In the genomic region with DNA sequence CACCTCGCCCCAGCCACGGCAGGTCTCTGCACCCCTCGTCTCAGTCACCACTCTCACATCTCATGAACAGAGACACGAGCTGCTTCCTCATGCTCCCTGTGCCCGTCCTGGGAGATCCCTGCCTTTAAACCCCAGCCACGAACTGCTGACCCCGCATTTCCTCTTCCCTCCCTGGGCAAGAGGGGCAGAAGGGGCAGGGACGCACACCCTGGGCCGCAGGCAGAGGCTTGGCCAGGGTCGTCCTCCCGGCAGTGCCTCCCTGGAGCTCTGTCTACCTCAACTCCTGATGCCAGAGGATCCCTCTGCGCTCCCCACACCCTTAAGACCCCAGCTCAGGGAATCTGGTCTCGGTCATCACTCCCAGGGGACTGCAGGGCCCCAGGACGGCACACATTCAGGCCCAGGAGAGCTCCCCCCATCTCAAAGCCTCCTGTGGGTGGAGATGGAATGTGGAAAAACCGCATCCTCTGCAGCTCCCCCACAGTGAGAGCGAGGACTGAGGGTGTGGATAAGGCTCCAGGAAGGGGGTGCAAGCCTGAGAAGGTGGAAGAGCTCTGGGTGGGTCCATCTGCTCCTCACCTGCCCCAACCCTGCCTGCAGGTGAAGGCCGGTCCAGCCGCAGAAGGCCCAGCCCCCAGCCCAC, we compare ENCODE assay signal across 8 cellular contexts. TPM values are rescaled to one million over a fixed set of nuclear protein-coding genes. Genes with fewer than 3 reads are reported as not detected.
A peak's percentile ranks its signal among the peaks of the same experiment; 100 is the strongest.
DNase-seq lines count a peak whose midpoint lies in the region; ATAC-seq, FAIRE-seq and TF ChIP-seq lines count a peak whose summit lies in the region.

No MANE protein-coding gene starts in this region.

- in situ Hi-C loops in GM12878 (cut with MboI) (no loop called here), GM13977 (cut with MboI; ENCODE audit: low pct_unique_long_range_greater_than_20kb, low sequenced_read_pairs, unreplicated experiment) (no loop called here)

- RAD21 ChIA-PET in GM12878 (lab: Charles Lee; ENCODE audit: unreplicated experiment): interaction anchor here (0.6 to 6.1 kb wide), 16 partner anchors 8 to 1923 kb away, joined by 3 to 29 read pairs (median 3); no protein-coding TSS in a partner anchor

- H3K9me3 ChIP-seq in GM12878 (replicated peaks; ENCODE audit: control insufficient read depth, insufficient read depth, low read length) (no peaks in the 10 kb centered on the region), left lung (no peaks in the 10 kb centered on the region), tibial artery (no peaks in the 10 kb centered on the region)

- peak overlapping the region; percentile 84 for H3K9ac ChIP-seq in GM12878 (ENCODE audit: control insufficient read depth, insufficient read depth, low read length)

- peak overlapping the region; percentile 83 for H3K4me3 ChIP-seq in GM12878
- H3K4me3 ChIP-seq in left lung: peak overlapping the region; percentile 64 to 86
- H3K4me3 ChIP-seq in tibial artery: peak overlapping the region; percentile 57 to 77

- H3K27me3 ChIP-seq in GM12878 (replicated peaks in 1 of 2; ENCODE audit: control insufficient read depth in 2 of 2, insufficient read depth in 2 of 2, low read length in 1 of 2): no peaks in the 10 kb centered on the region
- H3K27me3 ChIP-seq in left lung: no peaks in the 10 kb centered on the region
- H3K27me3 ChIP-seq in tibial artery: peaks cover 0 to 21% of the 10 kb centered on the region in 2 donors

- SMC1A ChIA-PET in GM12878 (lab: Charles Lee; ENCODE audit: uncharacterized antibody, unreplicated experiment): interaction anchor here (1.1 to 2.6 kb wide), 6 partner anchors 8 to 27 kb away, joined by 3 to 10 read pairs (median 4); no protein-coding TSS in a partner anchor

- no peak for TF ChIP-seq EP300 in GM12878 (IDR thresholded peaks at IDR 0.05; ENCODE audit: borderline replicate concordance in 1 of 2, control insufficient read depth in 1 of 2, low read depth in 2 of 2, low read length in 2 of 2)

- DNase-seq in AG08396 (ENCODE audit: low spot score) (peak; percentile 65), HT1080 (ENCODE audit: low read depth) (peak; percentile 63), GM12878 (ENCODE audit: low read depth, low spot score) (no peak), left lung (no peak), tibial artery (no peak), GM13977 (ENCODE audit: low spot score) (no peak)

- H3K4me2 ChIP-seq in GM12878 (ENCODE audit: control insufficient read depth, insufficient read depth): peak overlapping the region; percentile 70

- peak; percentile 40; the same call in 1 of the 2 replicates for TF ChIP-seq POLR2A in GM12878 (IDR thresholded peaks at IDR 0.05; ENCODE audit: low read depth, low read length)

- peaks cover 62% of the 10 kb centered on the region for H3K79me2 ChIP-seq in GM12878 (ENCODE audit: control insufficient read depth, insufficient read depth, low read length)

- BruUV-seq in GM12878 (replicated peaks; lab: Mats Ljungman, UMichigan): no TSS peak

- no peak overlapping the region for H2AFZ ChIP-seq in GM12878 (ENCODE audit: control insufficient read depth, low read depth, low read length)

- no peak for FAIRE-seq in GM12878 (lab: Jason Lieb, UNC)

- CTCF ChIA-PET in GM12878 (lab: Yijun Ruan, JAX): interaction anchor here (0.6 to 5.1 kb wide), 11 partner anchors 12 to 332 kb away, joined by 3 to 47 read pairs (median 6); no protein-coding TSS in a partner anchor

- H3K36me3 ChIP-seq in GM12878 (ENCODE audit: control insufficient read depth in 2 of 2, insufficient read depth in 2 of 2, low read length in 1 of 2) (peaks cover 0 to 6% of the 10 kb centered on the region in 2 experiments; a peak in 2 of 4 replicates), left lung (no peaks in the 10 kb centered on the region), tibial artery (no peaks in the 10 kb centered on the region)

- H3K4me1 ChIP-seq in GM12878 (ENCODE audit: control insufficient read depth, insufficient read depth, low read length) (peaks cover 46% of the 10 kb centered on the region), left lung (peaks cover 7 to 88% of the 10 kb centered on the region in 2 donors), tibial artery (peaks cover 0 to 18% (median 13%) of the 10 kb centered on the region in 4 donors)

- intact Hi-C loops in GM12878 (cut with micrococcal nuclease; ENCODE audit: unreplicated experiment): loop anchor here (10.0 kb wide), 1 partner anchor 222 kb away; no protein-coding TSS in a partner anchor
- intact Hi-C loops in left lung (cut with DNase I): loop anchor here in 1 of 2 donors (10.0 kb wide), 1 partner anchor 128 kb away; no protein-coding TSS in a partner anchor
- intact Hi-C loops in tibial artery (cut with DNase I; ENCODE audit: low total_unique reads): no loop called here

- peaks cover 12% of the 10 kb centered on the region; the same call in 1 of the 2 replicates for H4K20me1 ChIP-seq in GM12878 (ENCODE audit: control insufficient read depth, insufficient read depth)

- no peak for TF ChIP-seq CTCF in GM12878 (IDR thresholded peaks at IDR 0.05 in 2 of 3, conservative IDR thresholded peaks at IDR 0.05 in 1 of 3; ENCODE audit: control insufficient read depth in 2 of 3, extremely low read depth in 1 of 3, insufficient read depth in 1 of 3, low read depth in 3 of 3, low read length in 3 of 3)
- TF ChIP-seq CTCF in left lung (IDR thresholded peaks at IDR 0.05): no peak
- no peak for TF ChIP-seq CTCF in tibial artery (IDR thresholded peaks at IDR 0.05)
- no peak for TF ChIP-seq CTCF in GM13977 (IDR thresholded peaks at IDR 0.05; ENCODE audit: extremely low read depth, insufficient read depth, missing control alignments)

- H3K27ac ChIP-seq in GM12878 (ENCODE audit: control insufficient read depth, insufficient read depth): peak overlapping the region; percentile 69
- peak overlapping the region in 1 of 2 donors; percentile 89 for H3K27ac ChIP-seq in left lung
- H3K27ac ChIP-seq in tibial artery: no peak overlapping the region

- POLR2A ChIA-PET in GM12878 (lab: Charles Lee): interaction anchor here (0.6 to 3.6 kb wide), 4 partner anchors 9 to 109 kb away, joined by 3 to 32 read pairs (median 6); no protein-coding TSS in a partner anchor

- WGBS in GM12878 (ENCODE audit: insufficient coverage, insufficient replicate concordance, low lambda C conversion rate, missing lambda C conversion rate): 5% methylated on average over 18 of the region's 18 CpGs

- no peak for TF ChIP-seq RAD21 in GM12878 (IDR thresholded peaks at IDR 0.05; ENCODE audit: insufficient read depth, low read depth, low read length)

- ATAC-seq in GM12878 (peak; percentile 13), left lung (peak; percentile 26), GM18861 (IDR thresholded peaks at IDR 0.05; ENCODE audit: unreplicated experiment) (no peak), HG03457 (IDR thresholded peaks at IDR 0.05; ENCODE audit: unreplicated experiment) (no peak)

TF ChIP-seq in GM12878, 131 proteins besides CTCF, POLR2A, EP300 and RAD21 (continues in another document):
- TF ChIP-seq FOS (IDR thresholded peaks at IDR 0.05; ENCODE audit: borderline replicate concordance, extremely low read depth, insufficient read length) (no peak), SUPT20H (IDR thresholded peaks at IDR 0.05; ENCODE audit: borderline replicate concordance, control insufficient read depth, low read depth, low read length) (no peak), MEF2B (IDR thresholded peaks at IDR 0.05; ENCODE audit: partially characterized antibody, poor library complexity, severe bottlenecking) (peak; percentile 44), IKZF2 (IDR thresholded peaks at IDR 0.05) (peak in 1 of 2 experiments; percentile 21; a peak in 2 of 4 replicates)

RNA-seq across cellular contexts. Expression of a gene that starts 1.2 kb away (rescaled TPM):
- 178 and 258 TPM in 2 replicates for total RNA-seq in HT1080 (2014; rRNA removed; shearing (Covaris generic))
- polyA plus RNA-seq in HT1080 (2015; cell fraction: cytosol; rRNA removed): 54.0 and 105 TPM in 2 replicates
- 34.4 and 56.3 TPM in 2 replicates for polyA plus RNA-seq in HT1080 (2015; cell fraction: nucleus; rRNA removed)
- 36.6 and 37.1 TPM in 2 replicates for total RNA-seq in GM12878 (2013; cell fraction: nucleolus; rRNA removed)
- total RNA-seq in GM12878 (2014; rRNA removed) (166 and 179 TPM in 2 replicates), GM12878 (2014; rRNA removed; fragmentation: Illumina TruSeq; extraction: Trizol) (56.4 and 65.9 TPM in 2 replicates), GM12878 (2021) (126 and 131 TPM in 2 replicates), left lung (10 to 100 TPM; 26.6 to 33.5 TPM)
- 51.7 TPM for polyA plus RNA-seq in GM12878 (2011; ENCODE audit: low read depth)
- polyA plus RNA-seq in GM12878 (2011; rRNA removed) (79.3 and 145 TPM in 2 replicates), GM12878 (2014; fragmentation: Illumina TruSeq; extraction: Trizol) (30.8 and 38.9 TPM in 2 replicates), GM12878 (2014; fragmentation: Nextera tagmentation; extraction: Ambion mirVana) (10 to 100 TPM in 1 of 2 experiments, 1 to 10 TPM in 1; 7.9 to 16.9 TPM), GM12878 (2014; rRNA removed) (241 and 247 TPM in 2 replicates), GM12878 (2016; fragmentation: Nextera tagmentation; extraction: Ambion mirVana) (100 to 1,000 TPM; 186 to 203 TPM)
- polyA plus RNA-seq in GM12878 (2011; cell fraction: cytosol; rRNA removed): 332 and 398 TPM in 2 replicates
- 195 and 197 TPM in 2 replicates for polyA plus RNA-seq in GM12878 (2011; cell fraction: nucleus; rRNA removed)
- 71.3 and 110 TPM in 2 replicates for polyA plus RNA-seq in GM12878 (2012)
- polyA minus RNA-seq in GM12878 (2011; rRNA and poly(A)+ RNA removed): 35.4 and 90.0 TPM in 2 replicates
- 31.7 and 32.0 TPM in 2 replicates for polyA minus RNA-seq in GM12878 (2011; cell fraction: cytosol; rRNA and poly(A)+ RNA removed)
- polyA minus RNA-seq in GM12878 (2011; cell fraction: nucleus; rRNA and poly(A)+ RNA removed): 8.3 and 16.3 TPM in 2 replicates

Comparison
In these comparisons a context has a peak if more than half of its experiments do, and no peak if none do; other contexts are left out.
1. DNase-seq: peak in AG08396 (single experiment) and HT1080 (single experiment); none in GM12878 (single experiment), left lung (0 of 2), tibial artery (0 of 2) and GM13977 (single experiment).
2. ATAC-seq: peak in GM12878 (single experiment) and left lung (single experiment); none in GM18861 (single experiment) and HG03457 (single experiment).
3. Peak in every context shown above with its lines, with median percentiles within 50 percentile points of each other: H3K4me3 ChIP-seq.